29 cellular contexts compared by ENCODE assay signal in genomic region chr1:199981584-199981983, GRCh38.
"Had no signal": no experiment of that assay in that cellular context is flagged by ENCODE, and none has a peak within 500 bp of the region (broad histone marks: within the 10 kb centered on the region; RNA-seq: fewer than 3 reads in every experiment).

No MANE protein-coding gene starts in this region.

- H3K27me3 ChIP-seq: ascending aorta, cardiac muscle cell had no signal

- H3K4me3 ChIP-seq: ascending aorta, cardiac muscle cell had no signal

- H3K36me3 ChIP-seq: ascending aorta, cardiac muscle cell, WERI-Rb-1 had no signal

- H3K4me1 ChIP-seq: ascending aorta had no signal

- H3K27ac ChIP-seq: ascending aorta, cardiac muscle cell, WERI-Rb-1 had no signal

- H3K9me3 ChIP-seq: ascending aorta had no signal

- DNase-seq: activated CD4-positive, alpha-beta memory T cell treated with anti-CD3 and anti-CD28 coated beads, Interleukin-2, amount 10 ng/mL, durations not matched to agents 7 days and 5 days; activated CD4-positive, alpha-beta T cell treated with anti-CD3 and anti-CD28 coated beads for 1 hour; activated CD4-positive, alpha-beta T cell treated with anti-CD3 and anti-CD28 coated beads for 36 hours; activated CD4-positive, alpha-beta T cell treated with anti-CD3 and anti-CD28 coated beads for 48 hours; activated CD4-positive, alpha-beta T cell treated with anti-CD3 and anti-CD28 coated beads, Interleukin-2, amount 10 ng/mL, durations not matched to agents 7 days and 5 days; activated CD4-positive, alpha-beta T cell treated with anti-CD3 and anti-CD28 coated beads, Interleukin-2, amount 50 U/mL, for 48 hours; activated CD4-positive, CD25-positive, alpha-beta regulatory T cell; activated CD8-positive, alpha-beta memory T cell treated with anti-CD3 and anti-CD28 coated beads for 24 hours; activated CD8-positive, alpha-beta memory T cell treated with anti-CD3 and anti-CD28 coated beads, Interleukin-2, amount 10 ng/mL, durations not matched to agents 7 days and 5 days; activated CD8-positive, alpha-beta memory T cell treated with anti-CD3 and anti-CD28 coated beads, Interleukin-2, amount 50 U/mL, for 48 hours; activated CD8-positive, alpha-beta T cell treated with anti-CD3 and anti-CD28 coated beads, Interleukin-2, amount 10 ng/mL, durations not matched to agents 7 days and 5 days; activated effector memory CD4-positive, alpha-beta T cell treated with Interleukin-2 at 50 U/mL for 16 hours; activated gamma-delta T cell; activated naive CD4-positive, alpha-beta T cell treated with anti-CD3 and anti-CD28 coated beads, Interleukin-2, amount 10 ng/mL, durations not matched to agents 7 days and 5 days; activated naive CD4-positive, alpha-beta T cell treated with Interleukin-2 at 50 U/mL for 16 hours; activated naive CD8-positive, alpha-beta T cell treated with anti-CD3 and anti-CD28 coated beads, Interleukin-2, amount 10 ng/mL, durations not matched to agents 7 days and 5 days; activated naive CD8-positive, alpha-beta T cell treated with anti-CD3 and anti-CD28 coated beads, Interleukin-2, amount 50 U/mL, for 24 hours; activated T-cell treated with anti-CD3 and anti-CD28 coated beads, Interleukin-2, amount 50 U/mL, for 24 hours; activated T-cell treated with anti-CD3 and anti-CD28 coated beads, Interleukin-2, amount 50 U/mL, for 48 hours; amygdala; anterior cingulate cortex; caudate nucleus; cerebellar nuclear complex; T-helper 1 cell; T-helper 2 cell; T-helper 9 cell; WERI-Rb-1 had no signal
